16 cellular contexts compared by ENCODE assay signal in genomic region chr9:88998911-88999310, GRCh38. TPM values are rescaled to one million over a fixed set of nuclear protein-coding genes. Genes with fewer than 3 reads are reported as not detected.
A peak's percentile ranks its signal among the peaks of the same experiment; 100 is the strongest.
DNase-seq lines count a peak whose midpoint lies in the region; ATAC-seq, FAIRE-seq and TF ChIP-seq lines count a peak whose summit lies in the region.
"Had no signal": no experiment of that assay in that cellular context is flagged by ENCODE, and none has a peak within 500 bp of the region (broad histone marks: within the 10 kb centered on the region; RNA-seq: fewer than 3 reads in every experiment).

No MANE protein-coding gene starts in this region.

- in situ Hi-C loops in gastrocnemius medialis (cut with MboI; ENCODE audit: low sequenced_read_pairs in 4 of 4) = loop anchor here in 1 of 4 donors (25.0 kb wide), 1 partner anchor 262 kb away; no protein-coding TSS in a partner anchor

- peaks cover 44% of the 10 kb centered on the region for H3K79me2 ChIP-seq in astrocyte (ENCODE audit: insufficient read depth, low read length)

- H2AFZ ChIP-seq in astrocyte (ENCODE audit: low read depth, low read length) = no peak overlapping the region

- H4K20me1 ChIP-seq in astrocyte (ENCODE audit: insufficient read depth, low read length) = peaks cover 58% of the 10 kb centered on the region

- FAIRE-seq in astrocyte (lab: Jason Lieb, UNC) = no peak
- FAIRE-seq: GM12878, K562, small intestine had no signal

- H3K4me2 ChIP-seq in astrocyte (ENCODE audit: low read length) = no peak overlapping the region

- H3K9me3 ChIP-seq in astrocyte (ENCODE audit: insufficient read depth, low read depth, low read length) (no peaks in the 10 kb centered on the region), left ventricle myocardium inferior (replicated peaks) (no peaks in the 10 kb centered on the region), gastrocnemius medialis (no peaks in the 10 kb centered on the region)

- no peak overlapping the region for H3K9ac ChIP-seq in astrocyte (ENCODE audit: low read length)

- ATAC-seq in gastrocnemius medialis = peak; percentile 34 to 61
- ATAC-seq in GM19452 (IDR thresholded peaks at IDR 0.05; ENCODE audit: unreplicated experiment) = no peak
- ATAC-seq in HG02938 (IDR thresholded peaks at IDR 0.05; ENCODE audit: unreplicated experiment) = no peak
- ATAC-seq: CD8-positive, alpha-beta T cell; GM12878; K562; stimulated activated effector memory CD8-positive, alpha-beta T cell treated with anti-CD3 and anti-CD28 coated beads, Interleukin-12 subunit alpha, Interleukin-12 subunit beta, amount 100 ng/mL, for 72 hours had no signal

- DNase-seq in C1 segment of cervical spinal cord (lab: John Stamatoyannopoulos, UW) = peak in 9 of 14 donors; percentile 24 to 86 (median 45)
- peak; percentile 54 for DNase-seq in astrocyte (ENCODE audit: low read depth)
- DNase-seq in left ventricle myocardium inferior = peak; percentile 66
- DNase-seq in gastrocnemius medialis = peak in 1 of 2 donors; percentile 30
- DNase-seq in activated CD4-positive, alpha-beta T cell treated with anti-CD3 and anti-CD28 coated beads, Interleukin-2, amount 50 U/mL, for 1 hour = no peak
- DNase-seq in foreskin melanocyte = no peak
- DNase-seq: activated CD4-positive, alpha-beta T cell treated with anti-CD3 and anti-CD28 coated beads for 48 hours; activated naive CD4-positive, alpha-beta T cell treated with anti-CD3 and anti-CD28 coated beads, Interleukin-2, amount 10 ng/mL, durations not matched to agents 7 days and 5 days; CD8-positive, alpha-beta T cell; small intestine had no signal

- H3K4me1 ChIP-seq in astrocyte (ENCODE audit: insufficient read depth, low read length) (peaks cover 28% of the 10 kb centered on the region), left ventricle myocardium inferior (peaks cover 63% of the 10 kb centered on the region), gastrocnemius medialis (peaks cover 0 to 10% of the 10 kb centered on the region in 2 donors)

- intact Hi-C loops in left ventricle myocardium inferior (cut with micrococcal nuclease) (loop anchor here (10.0 kb wide), 1 partner anchor 214 kb away; no protein-coding TSS in a partner anchor), gastrocnemius medialis (cut with DNase I; ENCODE audit: low total_unique reads) (no loop called here)

- no peak overlapping the region for H3K27ac Mint-ChIP-seq in astrocyte (ENCODE audit: unreplicated experiment)
- H3K27ac Mint-ChIP-seq: activated naive CD4-positive, alpha-beta T cell treated with anti-CD3 and anti-CD28 coated beads, Interleukin-2, amount 10 ng/mL, durations not matched to agents 7 days and 5 days; CD8-positive, alpha-beta T cell; memory B cell; stimulated activated effector memory CD8-positive, alpha-beta T cell treated with anti-CD3 and anti-CD28 coated beads, Interleukin-12 subunit alpha, Interleukin-12 subunit beta, amount 100 ng/mL, for 72 hours had no signal

- H3K36me3 ChIP-seq in astrocyte (ENCODE audit: insufficient read depth, low read length) (peaks cover 36% of the 10 kb centered on the region), left ventricle myocardium inferior (peaks cover 24% of the 10 kb centered on the region), gastrocnemius medialis (no peaks in the 10 kb centered on the region)

- H3K4me3 ChIP-seq in astrocyte (ENCODE audit: insufficient read depth, low read depth, low read length) = no peak overlapping the region
- H3K4me3 ChIP-seq in left ventricle myocardium inferior = no peak overlapping the region
- H3K4me3 ChIP-seq in gastrocnemius medialis = no peak overlapping the region
- H3K4me3 ChIP-seq: GM12878, K562 had no signal

- H3K27me3 ChIP-seq in astrocyte (ENCODE audit: insufficient read depth, low read length) (no peaks in the 10 kb centered on the region), left ventricle myocardium inferior (ENCODE audit: low read depth) (peaks cover 11% of the 10 kb centered on the region), gastrocnemius medialis (peaks cover 0 to 6% (median 2%) of the 10 kb centered on the region in 3 donors)

- peaks cover 17% of the 10 kb centered on the region for H3K36me3 Mint-ChIP-seq in astrocyte (ENCODE audit: low read depth, unreplicated experiment)
- H3K36me3 Mint-ChIP-seq: activated naive CD4-positive, alpha-beta T cell treated with anti-CD3 and anti-CD28 coated beads, Interleukin-2, amount 10 ng/mL, durations not matched to agents 7 days and 5 days; CD8-positive, alpha-beta T cell; memory B cell; stimulated activated effector memory CD8-positive, alpha-beta T cell treated with anti-CD3 and anti-CD28 coated beads, Interleukin-12 subunit alpha, Interleukin-12 subunit beta, amount 100 ng/mL, for 72 hours had no signal

- H3K4me1 Mint-ChIP-seq in astrocyte (ENCODE audit: low read depth, unreplicated experiment) = peaks cover 32% of the 10 kb centered on the region
- H3K4me1 Mint-ChIP-seq: memory B cell had no signal

- peaks cover 2% of the 10 kb centered on the region for H3K9me3 Mint-ChIP-seq in astrocyte (ENCODE audit: unreplicated experiment)
- H3K9me3 Mint-ChIP-seq: activated naive CD4-positive, alpha-beta T cell treated with anti-CD3 and anti-CD28 coated beads, Interleukin-2, amount 10 ng/mL, durations not matched to agents 7 days and 5 days; CD8-positive, alpha-beta T cell; memory B cell; stimulated activated effector memory CD8-positive, alpha-beta T cell treated with anti-CD3 and anti-CD28 coated beads, Interleukin-12 subunit alpha, Interleukin-12 subunit beta, amount 100 ng/mL, for 72 hours had no signal

- TF ChIP-seq CTCF in astrocyte (IDR thresholded peaks at IDR 0.05; ENCODE audit: insufficient read depth, low read depth, low read length) (no peak), left ventricle myocardium inferior (IDR thresholded peaks at IDR 0.05; ENCODE audit: borderline replicate concordance) (no peak), gastrocnemius medialis (IDR thresholded peaks at IDR 0.05 in 4 of 5, conservative IDR thresholded peaks at IDR 0.05 in 1 of 5) (no peak)

- H3K4me3 Mint-ChIP-seq in astrocyte (ENCODE audit: unreplicated experiment) = no peak overlapping the region
- H3K4me3 Mint-ChIP-seq: activated naive CD4-positive, alpha-beta T cell treated with anti-CD3 and anti-CD28 coated beads, Interleukin-2, amount 10 ng/mL, durations not matched to agents 7 days and 5 days; CD8-positive, alpha-beta T cell; memory B cell; stimulated activated effector memory CD8-positive, alpha-beta T cell treated with anti-CD3 and anti-CD28 coated beads, Interleukin-12 subunit alpha, Interleukin-12 subunit beta, amount 100 ng/mL, for 72 hours had no signal

- TF ChIP-seq POLR2A in gastrocnemius medialis (IDR thresholded peaks at IDR 0.05) = no peak

- peaks cover 2% of the 10 kb centered on the region for H3K27me3 Mint-ChIP-seq in astrocyte (ENCODE audit: low read depth, unreplicated experiment)

- H3K27ac ChIP-seq in astrocyte (ENCODE audit: low read depth, low read length) (no peak overlapping the region), left ventricle myocardium inferior (replicated peaks) (peak overlapping the region; percentile 79), gastrocnemius medialis (no peak overlapping the region)

RNA-seq across cellular contexts. Expression of gene S1PR3, which starts 7.6 kb away (rescaled TPM):
- total RNA-seq in astrocyte (24.6 and 35.0 TPM in 2 replicates), left ventricle myocardium inferior (26.8 TPM), gastrocnemius medialis (10 to 100 TPM in 1 of 4 donors, 1 to 10 TPM in 3; 3.3 to 13.4 (median 5.7) TPM)

Comparison
In these comparisons a context has a peak if more than half of its experiments do, and no peak if none do; other contexts are left out.
1. DNase-seq: peak in C1 segment of cervical spinal cord (9 of 14), astrocyte (single experiment) and left ventricle myocardium inferior (single experiment); none in activated CD4-positive, alpha-beta T cell treated with anti-CD3 and anti-CD28 coated beads, Interleukin-2, amount 50 U/mL, for 1 hour (single experiment) and foreskin melanocyte (single experiment).
2. ATAC-seq: peak in gastrocnemius medialis (2 of 2); none in GM19452 (single experiment) and HG02938 (single experiment).